Comparison of ENCODE assay signal across 16 cellular contexts in genomic region chr7:92681633-92682032, GRCh38.
DNase-seq lines count a peak whose midpoint lies in the region; ATAC-seq and TF ChIP-seq lines count a peak whose summit lies in the region.
"Had no signal": no experiment of that assay in that cellular context is flagged by ENCODE, and none has a peak within 500 bp of the region (broad histone marks: within the 10 kb centered on the region; RNA-seq: fewer than 3 reads in every experiment).

No MANE protein-coding gene starts in this region.

- H3K4me1 Mint-ChIP-seq in Caco-2 (ENCODE audit: low read depth, unreplicated experiment), result peaks cover 58% of the 10 kb centered on the region
- peaks cover 68% of the 10 kb centered on the region for H3K4me1 Mint-ChIP-seq in activated naive CD8-positive, alpha-beta T cell treated with anti-CD3 and anti-CD28 coated beads for 36 hours
- H3K4me1 Mint-ChIP-seq in naive thymus-derived CD8-positive, alpha-beta T cell, result peaks cover 34 to 77% (median 71%) of the 10 kb centered on the region in 4 donors

- intact Hi-C loops in Caco-2 (cut with micrococcal nuclease; ENCODE audit: unreplicated experiment), result no loop called here

- H3K9me3 ChIP-seq in Caco-2, result no peaks in the 10 kb centered on the region
- H3K9me3 ChIP-seq: prostate gland, tibial nerve had no signal

- no peaks in the 10 kb centered on the region for H3K27me3 Mint-ChIP-seq in Caco-2 (ENCODE audit: insufficient read depth, unreplicated experiment)
- no peaks in the 10 kb centered on the region for H3K27me3 Mint-ChIP-seq in activated naive CD8-positive, alpha-beta T cell treated with anti-CD3 and anti-CD28 coated beads for 36 hours
- no peaks in the 10 kb centered on the region for H3K27me3 Mint-ChIP-seq in naive thymus-derived CD8-positive, alpha-beta T cell

- no peak for TF ChIP-seq CTCF in Caco-2 (IDR thresholded peaks at IDR 0.05; ENCODE audit: insufficient read depth in 1 of 2, low read depth in 1 of 2, low read length in 1 of 2, severe bottlenecking in 1 of 2, unreplicated experiment in 1 of 2)

- no peaks in the 10 kb centered on the region for H3K27me3 ChIP-seq in Caco-2 (replicated peaks; ENCODE audit: control insufficient read depth, insufficient read depth, low read length)
- H3K27me3 ChIP-seq: BLaER1 treated with 17β-estradiol and CSF1 and Interleukin-3, amounts not matched to agents 10 nM and 100 nM; cardiac muscle cell; tibial nerve had no signal

- H3K36me3 Mint-ChIP-seq in Caco-2 (ENCODE audit: insufficient read depth, unreplicated experiment), result peaks cover 40% of the 10 kb centered on the region
- peaks cover 52% of the 10 kb centered on the region for H3K36me3 Mint-ChIP-seq in activated naive CD8-positive, alpha-beta T cell treated with anti-CD3 and anti-CD28 coated beads for 36 hours
- H3K36me3 Mint-ChIP-seq in naive thymus-derived CD8-positive, alpha-beta T cell, result peaks cover 0 to 4% (median 0%) of the 10 kb centered on the region in 3 donors

- no peak for ATAC-seq in naive thymus-derived CD8-positive, alpha-beta T cell
- ATAC-seq in HG03571 (IDR thresholded peaks at IDR 0.05; ENCODE audit: unreplicated experiment), result no peak

- BruUV-seq in Caco-2 (replicated peaks; lab: Mats Ljungman, UMichigan), result no TSS peak

- no peak overlapping the region for H3K4me3 Mint-ChIP-seq in Caco-2 (ENCODE audit: unreplicated experiment)
- H3K4me3 Mint-ChIP-seq in activated naive CD8-positive, alpha-beta T cell treated with anti-CD3 and anti-CD28 coated beads for 36 hours, result no peak overlapping the region
- H3K4me3 Mint-ChIP-seq in naive thymus-derived CD8-positive, alpha-beta T cell, result peak overlapping the region in 4 of 10 donors; percentile 9 to 62 (median 46)
- H3K4me3 Mint-ChIP-seq: H9 had no signal

- no peaks in the 10 kb centered on the region for H3K9me3 Mint-ChIP-seq in Caco-2 (ENCODE audit: unreplicated experiment)
- H3K9me3 Mint-ChIP-seq in activated naive CD8-positive, alpha-beta T cell treated with anti-CD3 and anti-CD28 coated beads for 36 hours, result no peaks in the 10 kb centered on the region
- H3K9me3 Mint-ChIP-seq in naive thymus-derived CD8-positive, alpha-beta T cell, result no peaks in the 10 kb centered on the region
- H3K9me3 Mint-ChIP-seq: H9 had no signal

- H3K4me3 ChIP-seq in Caco-2 (ENCODE audit: low read depth, low read length), result no peak overlapping the region
- H3K4me3 ChIP-seq: BLaER1 treated with 17β-estradiol and CSF1 and Interleukin-3, amounts not matched to agents 10 nM and 100 nM; cardiac muscle cell; prostate gland; SK-N-MC; smooth muscle cell; tibial nerve had no signal

- peak overlapping the region; percentile 74 for H3K27ac Mint-ChIP-seq in Caco-2 (ENCODE audit: unreplicated experiment)
- peak overlapping the region; percentile 93 for H3K27ac Mint-ChIP-seq in activated naive CD8-positive, alpha-beta T cell treated with anti-CD3 and anti-CD28 coated beads for 36 hours
- peak overlapping the region; percentile 7 to 94 (median 90) for H3K27ac Mint-ChIP-seq in naive thymus-derived CD8-positive, alpha-beta T cell
- H3K27ac Mint-ChIP-seq: H9 had no signal

- peak; percentile 16 for DNase-seq in DMS53 (lab: John Stamatoyannopoulos, UW)
- no peak for DNase-seq in DMS53 treated with DMSO at 0.1 percent for 48 hours (lab: John Stamatoyannopoulos, UW; ENCODE audit: unreplicated experiment)
- no peak for DNase-seq in Caco-2
- no peak for DNase-seq in activated naive CD8-positive, alpha-beta T cell treated with anti-CD3 and anti-CD28 coated beads for 36 hours
- no peak for DNase-seq in naive thymus-derived CD8-positive, alpha-beta T cell
- no peak for DNase-seq in NCI-H146 treated with DMSO at 0.1 percent for 48 hours (lab: John Stamatoyannopoulos, UW; ENCODE audit: unreplicated experiment)
- DNase-seq in NCI-H1694 (lab: John Stamatoyannopoulos, UW), result no peak
- DNase-seq: DMS79, H9 had no signal

- POLR2A ChIA-PET in Caco-2 (lab: Charles Lee), result no interaction called here
- POLR2A ChIA-PET in naive thymus-derived CD8-positive, alpha-beta T cell (lab: Charles Lee), result no interaction called here

- H3K4me1 ChIP-seq in Caco-2, result peaks cover 50% of the 10 kb centered on the region
- H3K4me1 ChIP-seq: prostate gland had no signal

- CTCF ChIA-PET in Caco-2 (lab: Charles Lee), result no interaction called here

- no peaks in the 10 kb centered on the region for H3K36me3 ChIP-seq in Caco-2 (ENCODE audit: control insufficient read depth, insufficient read depth, low read length)
- H3K36me3 ChIP-seq: cardiac muscle cell, prostate gland, tibial nerve had no signal
